ENCODE assay signal across 9 cellular contexts in the genomic region with DNA sequence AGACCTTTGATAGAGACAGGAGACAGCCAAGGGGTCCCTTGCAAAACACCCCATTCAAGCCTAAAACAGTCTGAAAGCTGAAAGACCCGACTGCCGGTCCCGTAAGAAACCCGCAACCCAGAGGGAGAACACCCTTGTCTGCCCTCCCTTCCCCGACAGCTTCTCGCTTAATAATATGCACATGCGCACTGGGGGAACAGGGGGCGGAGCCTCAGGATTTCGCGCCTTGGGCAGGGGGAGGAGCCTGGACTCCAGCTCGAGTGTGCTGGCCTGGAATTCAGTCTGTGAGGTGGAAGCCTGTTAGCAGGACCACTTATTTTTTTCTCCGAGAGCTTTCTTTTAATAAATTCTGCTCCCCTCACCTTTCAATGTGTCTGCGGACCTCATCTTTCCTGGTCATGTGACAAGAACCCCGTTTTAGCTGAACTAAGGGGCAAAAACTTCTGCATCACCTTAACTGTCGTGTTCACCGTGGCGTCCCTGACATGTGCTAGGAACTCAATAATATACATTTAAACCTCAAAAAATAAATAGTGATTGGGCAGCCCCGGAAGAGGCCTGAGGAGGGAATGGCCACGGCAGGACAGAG. TPM values are rescaled to one million over a fixed set of nuclear protein-coding genes. Genes with fewer than 3 reads are reported as not detected.
A peak's percentile ranks its signal among the peaks of the same experiment; 100 is the strongest.
DNase-seq lines count a peak whose midpoint lies in the region; ATAC-seq, FAIRE-seq and TF ChIP-seq lines count a peak whose summit lies in the region.
"Had no signal": no experiment of that assay in that cellular context is flagged by ENCODE, and none has a peak within 500 bp of the region (broad histone marks: within the 10 kb centered on the region; RNA-seq: fewer than 3 reads in every experiment).

No MANE protein-coding gene starts in this region.

- DNase-seq in AG08395 (ENCODE audit: low spot score): peak; percentile 78
- peak; percentile 35 for DNase-seq in bronchial epithelial cell (ENCODE audit: low read depth)
- DNase-seq in memory B cell (ENCODE audit: low spot score in 2 of 2): peak; percentile 53 to 60
- DNase-seq in stimulated activated CD8-positive, alpha-beta memory T cell treated with anti-CD3 and anti-CD28 coated beads, Interleukin-4, amount 100 ng/mL, for 24 hours (ENCODE audit: low read depth): peak; percentile 37
- no peak for DNase-seq in A172 (ENCODE audit: low spot score)

- H3K36me3 Mint-ChIP-seq in T-helper 1 cell treated with Interleukin-12 subunit alpha and Interleukin-12 subunit beta and Interleukin-4 antibody, amounts not matched to agents 30 μg/mL and 1 μg/mL, for 36 hours (ENCODE audit: low read depth): no peaks in the 10 kb centered on the region
- H3K36me3 Mint-ChIP-seq in memory B cell: no peaks in the 10 kb centered on the region

- no peaks in the 10 kb centered on the region for H3K27me3 ChIP-seq in bronchial epithelial cell (ENCODE audit: control insufficient read depth, insufficient read depth, low read length)

- no peak overlapping the region for H3K4me3 ChIP-seq in bronchial epithelial cell (ENCODE audit: low read depth, low read length)

- H3K9me3 Mint-ChIP-seq in T-helper 1 cell treated with Interleukin-12 subunit alpha and Interleukin-12 subunit beta and Interleukin-4 antibody, amounts not matched to agents 30 μg/mL and 1 μg/mL, for 36 hours: no peaks in the 10 kb centered on the region
- H3K9me3 Mint-ChIP-seq in memory B cell: no peaks in the 10 kb centered on the region

- no peak for TF ChIP-seq CTCF in bronchial epithelial cell (IDR thresholded peaks at IDR 0.05; ENCODE audit: insufficient read depth, low read length, severe bottlenecking)

- no peak for FAIRE-seq in bronchial epithelial cell (lab: Jason Lieb, UNC)
- FAIRE-seq: colon had no signal

- peak; percentile 72 for ATAC-seq in GM21723 (IDR thresholded peaks at IDR 0.05; ENCODE audit: unreplicated experiment)
- ATAC-seq in memory B cell (ENCODE audit: low read depth): peak; percentile 95
- no peak for ATAC-seq in HG03521 (IDR thresholded peaks at IDR 0.05; ENCODE audit: unreplicated experiment)

- H3K27ac Mint-ChIP-seq in T-helper 1 cell treated with Interleukin-12 subunit alpha and Interleukin-12 subunit beta and Interleukin-4 antibody, amounts not matched to agents 30 μg/mL and 1 μg/mL, for 36 hours: peak overlapping the region; percentile 14
- no peak overlapping the region for H3K27ac Mint-ChIP-seq in memory B cell

- H3K36me3 ChIP-seq in bronchial epithelial cell (ENCODE audit: control insufficient read depth, insufficient read depth, low read length): no peaks in the 10 kb centered on the region

- H3K27me3 Mint-ChIP-seq in T-helper 1 cell treated with Interleukin-12 subunit alpha and Interleukin-12 subunit beta and Interleukin-4 antibody, amounts not matched to agents 30 μg/mL and 1 μg/mL, for 36 hours (ENCODE audit: low read depth): no peaks in the 10 kb centered on the region
- peaks cover 4% of the 10 kb centered on the region for H3K27me3 Mint-ChIP-seq in memory B cell

- H3K4me3 Mint-ChIP-seq in T-helper 1 cell treated with Interleukin-12 subunit alpha and Interleukin-12 subunit beta and Interleukin-4 antibody, amounts not matched to agents 30 μg/mL and 1 μg/mL, for 36 hours: peak overlapping the region; percentile 11
- H3K4me3 Mint-ChIP-seq in memory B cell: peak overlapping the region; percentile 84

- peaks cover 23% of the 10 kb centered on the region for H3K4me1 Mint-ChIP-seq in T-helper 1 cell treated with Interleukin-12 subunit alpha and Interleukin-12 subunit beta and Interleukin-4 antibody, amounts not matched to agents 30 μg/mL and 1 μg/mL, for 36 hours (ENCODE audit: low read depth)
- H3K4me1 Mint-ChIP-seq in memory B cell: peaks cover 14% of the 10 kb centered on the region

RNA-seq across cellular contexts. Expression of a gene that starts 17.0 kb away (rescaled TPM):
- total RNA-seq in bronchial epithelial cell: 5.0 and 7.6 TPM in 2 replicates
- 0.07 TPM in 1 of 2 replicates, not detected in the other for total RNA-seq in A172 (2014; rRNA removed; shearing (Covaris generic))
